Comparison of ENCODE assay signal across 8 cellular contexts in genomic region chr13:41193919-41194824, GRCh38. TPM values are rescaled to one million over a fixed set of nuclear protein-coding genes. Genes with fewer than 3 reads are reported as not detected.
DNase-seq lines count a peak whose midpoint lies in the region; ATAC-seq, FAIRE-seq and TF ChIP-seq lines count a peak whose summit lies in the region.

Gene KBTBD7 (minus strand): TSS chr13:41194569. CDS start chr13:41194257, 312 bp downstream.

- H3K27me3 Mint-ChIP-seq in activated T-helper 17 cell treated with anti-CD3 and anti-CD28 coated beads, Interleukin-2, amount 50 U/mL, for 72 hours: no peaks in the 10 kb centered on the region
- no peaks in the 10 kb centered on the region for H3K27me3 Mint-ChIP-seq in naive B cell

- FAIRE-seq in H54 (lab: Jason Lieb, UNC): peak; percentile 85

- peak; percentile 46 for TF ChIP-seq POLR2A in H54 (IDR thresholded peaks at IDR 0.05; ENCODE audit: low read depth, low read length)

- H4K20me1 ChIP-seq in fibroblast of lung (ENCODE audit: control insufficient read depth, extremely low read depth, insufficient read depth, low read length): no peaks in the 10 kb centered on the region

- peak within 1 kb of the TSS; percentile 91 for H3K4me3 Mint-ChIP-seq in activated T-helper 17 cell treated with anti-CD3 and anti-CD28 coated beads, Interleukin-2, amount 50 U/mL, for 72 hours
- peak within 1 kb of the TSS; percentile 86 to 97 (median 94) for H3K4me3 Mint-ChIP-seq in naive B cell
- H3K4me3 Mint-ChIP-seq in stimulated activated effector memory CD8-positive, alpha-beta T cell treated with anti-CD3 and anti-CD28 coated beads, Interleukin-12 subunit alpha, Interleukin-12 subunit beta, amount 100 ng/mL, for 72 hours: peak within 1 kb of the TSS; percentile 83

- no peaks in the 10 kb centered on the region for H3K27me3 ChIP-seq in fibroblast of lung (ENCODE audit: control insufficient read depth, insufficient read depth, low read length)

- no peaks in the 10 kb centered on the region for H3K9me3 ChIP-seq in fibroblast of lung (ENCODE audit: control insufficient read depth, insufficient read depth, low read depth, low read length)

- H3K27ac Mint-ChIP-seq in activated T-helper 17 cell treated with anti-CD3 and anti-CD28 coated beads, Interleukin-2, amount 50 U/mL, for 72 hours: peak within 1 kb of the TSS; percentile 95
- H3K27ac Mint-ChIP-seq in naive B cell: peak within 1 kb of the TSS; percentile 79 to 95 (median 88)
- H3K27ac Mint-ChIP-seq in stimulated activated effector memory CD8-positive, alpha-beta T cell treated with anti-CD3 and anti-CD28 coated beads, Interleukin-12 subunit alpha, Interleukin-12 subunit beta, amount 100 ng/mL, for 72 hours: peak within 1 kb of the TSS; percentile 90

- ATAC-seq in activated T-helper 17 cell treated with anti-CD3 and anti-CD28 coated beads, Interleukin-2, amount 50 U/mL, for 72 hours (replicated peaks): peak; percentile 96
- ATAC-seq in naive B cell (ENCODE audit: low read depth in 2 of 2): peak; percentile 89 to 92
- ATAC-seq in stimulated activated effector memory CD8-positive, alpha-beta T cell treated with anti-CD3 and anti-CD28 coated beads, Interleukin-12 subunit alpha, Interleukin-12 subunit beta, amount 100 ng/mL, for 72 hours: peak; percentile 98

- H3K4me1 Mint-ChIP-seq in activated T-helper 17 cell treated with anti-CD3 and anti-CD28 coated beads, Interleukin-2, amount 50 U/mL, for 72 hours: peaks cover 36% of the 10 kb centered on the region
- H3K4me1 Mint-ChIP-seq in naive B cell: peaks cover 36 to 59% (median 52%) of the 10 kb centered on the region in 3 donors
- H3K4me1 Mint-ChIP-seq in stimulated activated effector memory CD8-positive, alpha-beta T cell treated with anti-CD3 and anti-CD28 coated beads, Interleukin-12 subunit alpha, Interleukin-12 subunit beta, amount 100 ng/mL, for 72 hours: peaks cover 31% of the 10 kb centered on the region

- H2AFZ ChIP-seq in fibroblast of lung (ENCODE audit: low read length): peak within 1 kb of the TSS; percentile 74

- H3K4me1 ChIP-seq in fibroblast of lung (ENCODE audit: control insufficient read depth, extremely low read depth, insufficient read depth, low read length): peaks cover 2% of the 10 kb centered on the region

- H3K4me3 ChIP-seq in fibroblast of lung (replicated peaks in 1 of 4; ENCODE audit: control extremely low read depth in 1 of 4, insufficient read depth in 1 of 4, low read depth in 3 of 4, low read length in 4 of 4): peak within 1 kb of the TSS; percentile 3 to 71 (median 60)

- peak within 1 kb of the TSS; percentile 73 for H3K9ac ChIP-seq in fibroblast of lung (ENCODE audit: insufficient read depth, low read length)

- CTCF ChIA-PET in RWPE1 (lab: Yijun Ruan, JAX): no interaction called here

- peak; percentile 97 for DNase-seq in ELF-1 (ENCODE audit: low read depth, low spot score)
- peak; percentile 51 for DNase-seq in H54 (ENCODE audit: insufficient read length, low spot score)
- peak; percentile 94 for DNase-seq in LoVo (ENCODE audit: low spot score)
- peak; percentile 83 for DNase-seq in RWPE1 (ENCODE audit: low spot score)
- DNase-seq in fibroblast of lung (ENCODE audit: low read depth in 2 of 2): peak; percentile 98 to 99
- DNase-seq in naive B cell: peak; percentile 88
- DNase-seq in stimulated activated effector memory CD8-positive, alpha-beta T cell treated with anti-CD3 and anti-CD28 coated beads, Interleukin-12 subunit alpha, Interleukin-12 subunit beta, amount 100 ng/mL, for 72 hours (ENCODE audit: low spot score in 2 of 2): peak; percentile 85 to 96

- H3K36me3 ChIP-seq in fibroblast of lung (ENCODE audit: control insufficient read depth, insufficient read depth, low read length): no peaks in the 10 kb centered on the region

- H3K4me2 ChIP-seq in fibroblast of lung (ENCODE audit: extremely low read depth, insufficient read depth, low read length): peak within 1 kb of the TSS; percentile 90

- TF ChIP-seq CTCF in RWPE1 (conservative IDR thresholded peaks at IDR 0.05; ENCODE audit: low read depth) (no peak), fibroblast of lung (conservative IDR thresholded peaks at IDR 0.05 in 1 of 2, IDR thresholded peaks at IDR 0.05 in 1 of 2; ENCODE audit: low read depth in 1 of 2, low read length in 2 of 2) (no peak)

- no peaks in the 10 kb centered on the region for H3K9me3 Mint-ChIP-seq in activated T-helper 17 cell treated with anti-CD3 and anti-CD28 coated beads, Interleukin-2, amount 50 U/mL, for 72 hours
- H3K9me3 Mint-ChIP-seq in naive B cell: peaks cover 0 to 4% (median 0%) of the 10 kb centered on the region in 7 donors
- H3K9me3 Mint-ChIP-seq in stimulated activated effector memory CD8-positive, alpha-beta T cell treated with anti-CD3 and anti-CD28 coated beads, Interleukin-12 subunit alpha, Interleukin-12 subunit beta, amount 100 ng/mL, for 72 hours: no peaks in the 10 kb centered on the region

- peaks cover 5% of the 10 kb centered on the region for H3K36me3 Mint-ChIP-seq in activated T-helper 17 cell treated with anti-CD3 and anti-CD28 coated beads, Interleukin-2, amount 50 U/mL, for 72 hours (ENCODE audit: low read depth)
- peaks cover 0 to 6% of the 10 kb centered on the region in 2 donors for H3K36me3 Mint-ChIP-seq in naive B cell
- peaks cover 6% of the 10 kb centered on the region for H3K36me3 Mint-ChIP-seq in stimulated activated effector memory CD8-positive, alpha-beta T cell treated with anti-CD3 and anti-CD28 coated beads, Interleukin-12 subunit alpha, Interleukin-12 subunit beta, amount 100 ng/mL, for 72 hours

- POLR2A ChIA-PET in RWPE1 (lab: Yijun Ruan, JAX; ENCODE audit: low non-redundant PET): no interaction called here

- H3K79me2 ChIP-seq in fibroblast of lung (ENCODE audit: control insufficient read depth, insufficient read depth, low read length): peaks cover 4% of the 10 kb centered on the region

- H3K27ac ChIP-seq in RWPE1 (peak within 1 kb of the TSS; percentile 91), fibroblast of lung (ENCODE audit: insufficient read depth, low read length) (peak within 1 kb of the TSS; percentile 78)

RNA-seq across cellular contexts. Expression of gene KBTBD7, which starts in this region (rescaled TPM):
- total RNA-seq in activated T-helper 17 cell treated with anti-CD3 and anti-CD28 coated beads, Interleukin-2, amount 50 U/mL, for 72 hours: 1 to 10 TPM; 4.7 to 5.8 TPM
- total RNA-seq in fibroblast of lung: 4.6 and 5.9 TPM in 2 replicates
- 3.4 and 3.5 TPM in 2 replicates for polyA plus RNA-seq in fibroblast of lung
- polyA plus RNA-seq in fibroblast of lung (2012): 2.4 TPM in 2 replicates
- polyA minus RNA-seq in fibroblast of lung (ENCODE audit: low replicate concordance): 5.7 and 8.8 TPM in 2 replicates
- 10 to 100 TPM in 1 of 6 donors, 1 to 10 TPM in 5; 3.4 to 11.7 (median 6.9) TPM for polyA plus RNA-seq in naive B cell (ENCODE audit: low read depth in 6 of 6)

Comparison
In these comparisons a context has a peak if more than half of its experiments do, and no peak if none do; other contexts are left out.
1. Peak in every context shown above with its lines: DNase-seq, ATAC-seq, H3K4me3 ChIP-seq and H3K27ac ChIP-seq.